ENCODE assay signal across 35 cellular contexts in genomic region chr12:27451416-27451815, GRCh38. TPM values are rescaled to one million over a fixed set of nuclear protein-coding genes. Genes with fewer than 3 reads are reported as not detected.
"Had no signal": no experiment of that assay in that cellular context is flagged by ENCODE, and none has a peak within 500 bp of the region (broad histone marks: within the 10 kb centered on the region; RNA-seq: fewer than 3 reads in every experiment).

No MANE protein-coding gene starts in this region.

- H3K27ac ChIP-seq: adrenal gland, body of pancreas, colonic mucosa, epithelial cell of prostate, esophagus squamous epithelium, gastroesophageal sphincter, heart right ventricle, hepatocyte, WERI-Rb-1 had no signal

- DNase-seq: activated B cell treated with CpG ODN at 0.5 μM for 24 hours; activated CD4-positive, alpha-beta T cell treated with anti-CD3 and anti-CD28 coated beads for 48 hours; activated CD4-positive, alpha-beta T cell treated with anti-CD3 and anti-CD28 coated beads, Interleukin-2, amount 50 U/mL, for 1 hour; activated CD4-positive, alpha-beta T cell treated with anti-CD3 and anti-CD28 coated beads, Interleukin-2, amount 50 U/mL, for 48 hours; activated CD8-positive, alpha-beta memory T cell treated with anti-CD3 and anti-CD28 coated beads, Interleukin-2, amount 10 ng/mL, durations not matched to agents 7 days and 5 days; activated CD8-positive, alpha-beta memory T cell treated with anti-CD3 and anti-CD28 coated beads, Interleukin-2, amount 50 U/mL, for 4 hours; activated CD8-positive, alpha-beta T cell treated with anti-CD3 and anti-CD28 coated beads, Interleukin-2, amount 10 ng/mL, durations not matched to agents 7 days and 5 days; activated effector memory CD4-positive, alpha-beta T cell treated with anti-CD3 and anti-CD28 coated beads, Interleukin-2, amount 50 U/mL, for 16 hours; activated naive CD4-positive, alpha-beta T cell treated with anti-CD3 and anti-CD28 coated beads for 36 hours; activated naive CD8-positive, alpha-beta T cell treated with anti-CD3 and anti-CD28 coated beads for 36 hours; activated naive CD8-positive, alpha-beta T cell treated with anti-CD3 and anti-CD28 coated beads, Interleukin-2, amount 50 U/mL, for 24 hours; activated T-cell treated with anti-CD3 and anti-CD28 coated beads, Interleukin-2, amount 50 U/mL, for 1 hour; activated T-cell treated with anti-CD3 and anti-CD28 coated beads, Interleukin-2, amount 50 U/mL, for 48 hours; adrenal gland; amygdala; aorta; body of pancreas; central memory CD4-positive, alpha-beta T cell; cerebellar nuclear complex; colonic mucosa; effector CD8-positive, alpha-beta T cell; esophagus squamous epithelium; foreskin melanocyte; heart right ventricle; T1000; WERI-Rb-1 had no signal

- H3K36me3 ChIP-seq: adrenal gland, colonic mucosa, esophagus squamous epithelium, gastroesophageal sphincter, heart right ventricle, WERI-Rb-1 had no signal

- ATAC-seq: activated CD4-positive, CD25-positive, alpha-beta regulatory T cell treated with anti-CD3 and anti-CD28 coated beads, Interleukin-2, amount 50 U/mL, for 24 hours; activated CD8-positive, alpha-beta memory T cell treated with anti-CD3 and anti-CD28 coated beads, Interleukin-2, amount 10 ng/mL, durations not matched to agents 7 days and 5 days; activated CD8-positive, alpha-beta T cell treated with anti-CD3 and anti-CD28 coated beads, Interleukin-2, amount 10 ng/mL, durations not matched to agents 7 days and 5 days; activated naive CD8-positive, alpha-beta T cell treated with anti-CD3 and anti-CD28 coated beads, Interleukin-2, amount 50 U/mL, for 24 hours; body of pancreas; gastroesophageal sphincter; heart right ventricle had no signal

- H3K4me3 ChIP-seq: adrenal gland, body of pancreas, colonic mucosa, esophagus squamous epithelium, gastroesophageal sphincter, heart right ventricle, hepatocyte had no signal

- H3K4me2 ChIP-seq: hepatocyte had no signal

- H3K27me3 ChIP-seq: adrenal gland, body of pancreas, colonic mucosa, esophagus squamous epithelium, gastroesophageal sphincter, heart right ventricle, hepatocyte had no signal

- FAIRE-seq: endometrium, endothelial cell of umbilical vein had no signal

- H3K4me1 ChIP-seq: adrenal gland, body of pancreas, colonic mucosa, esophagus squamous epithelium, gastroesophageal sphincter had no signal

- H3K79me2 ChIP-seq: hepatocyte had no signal

- H3K9me3 ChIP-seq: adrenal gland, body of pancreas, colonic mucosa, esophagus squamous epithelium had no signal

- H2AFZ ChIP-seq: hepatocyte had no signal

RNA-seq across cellular contexts. Expression of gene SMCO2, which starts 4.9 kb away (rescaled TPM):
- total RNA-seq: activated B cell treated with CpG ODN at 0.5 μM for 24 hours; activated CD8-positive, alpha-beta memory T cell treated with anti-CD3 and anti-CD28 coated beads for 36 hours; activated naive CD8-positive, alpha-beta T cell treated with anti-CD3 and anti-CD28 coated beads for 36 hours; body of pancreas; fibroblast of lung; fibroblast of villous mesenchyme; gastroesophageal sphincter; hepatocyte had no signal
- polyA plus RNA-seq: fibroblast of lung, hepatocyte had no signal
